ENCODE assay signal across 1 cellular context in the genomic region with DNA sequence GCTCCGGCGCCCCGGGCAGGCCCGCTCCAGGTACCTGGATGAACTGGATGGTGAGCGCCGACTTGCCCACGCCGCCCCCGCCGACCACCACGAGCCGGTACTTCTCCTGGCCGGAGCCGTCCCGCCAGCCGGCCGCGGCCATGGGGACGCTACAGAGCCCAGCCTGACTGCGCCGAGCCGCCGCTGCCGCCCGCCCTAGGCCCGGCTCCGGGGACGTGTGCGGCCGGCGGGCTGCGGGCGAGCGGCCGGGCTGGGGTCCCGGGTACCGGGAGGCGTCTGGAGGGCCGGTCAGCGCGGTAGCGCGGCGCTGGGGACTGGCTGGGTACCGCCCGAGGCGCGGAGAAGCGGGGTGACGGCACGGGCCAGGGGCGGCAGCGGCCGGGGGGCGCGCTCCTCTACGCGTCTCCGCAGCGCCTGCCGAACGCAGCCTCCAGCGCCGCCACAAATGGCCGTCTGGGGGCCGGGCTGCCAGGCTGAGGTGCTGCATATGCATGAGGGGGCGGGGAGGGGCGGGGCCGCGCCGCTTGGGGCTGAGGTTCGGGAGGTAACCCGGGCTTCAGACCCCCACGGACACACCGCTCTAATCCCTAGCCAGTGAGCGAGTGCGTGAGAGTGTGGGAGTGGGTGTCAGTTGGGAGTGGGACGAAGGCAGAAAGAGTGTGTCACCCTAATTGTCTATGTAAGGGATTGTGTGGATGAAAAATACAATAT.
TF ChIP-seq lines count a peak whose summit lies in the region.

TSS of gene RRAS2 (minus strand) at position 455 of the 711 bp plus-strand sequence. CDS start at position 142, 313 bp downstream.

TF ChIP-seq in A549, 52 proteins besides CTCF, POLR2A, EP300 and RAD21 (continued from another document):
- TF ChIP-seq PHF8 (IDR thresholded peaks at IDR 0.05; ENCODE audit: borderline replicate concordance, low read depth) (peak; percentile 66), EHF (CRISPR knock-in tag; IDR thresholded peaks at IDR 0.05) (no peak)
